In the genomic region with DNA sequence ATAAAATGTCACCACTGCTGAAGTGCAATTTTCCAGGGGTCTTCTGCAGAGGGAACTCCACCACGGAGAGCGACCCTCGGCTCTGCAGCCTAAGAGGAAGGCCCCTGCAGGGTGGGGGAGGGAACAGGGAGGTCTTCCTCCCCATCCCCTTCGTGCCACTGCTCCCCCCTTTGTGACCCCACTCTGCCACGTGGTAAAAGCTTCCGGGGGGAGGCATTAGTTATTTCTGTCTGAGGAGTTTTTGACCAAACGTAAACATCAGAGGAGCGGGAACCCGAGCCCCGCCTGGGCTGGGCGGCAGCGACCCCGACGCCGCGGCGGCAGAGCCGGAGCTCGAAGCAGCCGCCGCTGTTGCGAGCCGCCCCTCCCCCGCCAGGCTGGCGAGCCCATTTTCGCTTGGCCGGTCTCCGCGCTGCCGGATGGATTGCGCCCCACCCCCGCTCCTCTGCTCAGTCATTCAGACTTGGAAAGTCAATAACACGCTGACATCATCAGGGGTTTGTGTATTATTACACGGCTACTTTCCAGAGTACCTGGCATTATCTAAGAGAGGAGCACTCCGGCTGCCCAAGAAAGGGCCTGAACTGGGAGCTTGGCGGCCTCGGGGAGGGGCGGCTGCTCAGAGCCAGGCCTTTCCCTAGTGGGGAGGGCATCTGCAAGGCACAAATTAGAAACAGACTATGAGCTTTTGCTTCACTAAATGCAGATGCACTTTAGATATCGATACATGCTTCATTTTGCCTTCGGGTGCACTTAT, we compare ENCODE assay signal across 8 cellular contexts.
A peak's percentile ranks its signal among the peaks of the same experiment; 100 is the strongest.
DNase-seq lines count a peak whose midpoint lies in the region; ATAC-seq and TF ChIP-seq lines count a peak whose summit lies in the region.

No MANE protein-coding gene starts in this region.

- H3K4me3 Mint-ChIP-seq in activated T-cell treated with anti-CD3 and anti-CD28 coated beads, Interleukin-2, amount 50 U/mL, for 4 hours = peak overlapping the region; percentile 81

- no peaks in the 10 kb centered on the region for H3K27me3 Mint-ChIP-seq in activated T-cell treated with anti-CD3 and anti-CD28 coated beads, Interleukin-2, amount 50 U/mL, for 4 hours (ENCODE audit: low read depth)

- H3K36me3 ChIP-seq in PC-3 (ENCODE audit: low read depth, low read length) = no peaks in the 10 kb centered on the region
- no peaks in the 10 kb centered on the region for H3K36me3 ChIP-seq in esophagus (ENCODE audit: control insufficient read depth in 2 of 2, insufficient read depth in 2 of 2, low read length in 1 of 2)
- H3K36me3 ChIP-seq in muscle layer of colon (ENCODE audit: insufficient read depth, low read length) = no peaks in the 10 kb centered on the region

- H3K79me2 ChIP-seq in PC-3 (ENCODE audit: low read length) = no peaks in the 10 kb centered on the region

- POLR2A ChIA-PET in PC-3 (lab: Charles Lee; ENCODE audit: unreplicated experiment) = interaction anchor here (0.5 to 1.0 kb wide), 2 partner anchors 161 to 162 kb away, joined by 6 to 8 read pairs; a partner anchor contains a TSS

- peak overlapping the region; percentile 52 for H2AFZ ChIP-seq in PC-3 (ENCODE audit: low read length)

- H3K9me3 Mint-ChIP-seq in activated T-cell treated with anti-CD3 and anti-CD28 coated beads, Interleukin-2, amount 50 U/mL, for 4 hours = no peaks in the 10 kb centered on the region

- H3K27ac ChIP-seq in PC-3 (ENCODE audit: low read length) (peak overlapping the region; percentile 95), esophagus (ENCODE audit: low read depth in 2 of 2, low read length in 1 of 2) (peak overlapping the region; percentile 95), muscle layer of colon (ENCODE audit: low read depth, low read length) (peak overlapping the region; percentile 92)

- peak; percentile 87 for DNase-seq in DMS153 treated with DMSO at 0.1 percent for 48 hours (lab: John Stamatoyannopoulos, UW; ENCODE audit: unreplicated experiment)
- peak; percentile 97 for DNase-seq in Jurkat, Clone E6-1 (ENCODE audit: low read depth, low spot score)
- peak; percentile 99 for DNase-seq in PC-3
- peak; percentile 97 for DNase-seq in activated T-cell treated with anti-CD3 and anti-CD28 coated beads, Interleukin-2, amount 50 U/mL, for 4 hours
- peak; percentile 94 to 96 for DNase-seq in stimulated activated CD8-positive, alpha-beta memory T cell treated with anti-CD3 and anti-CD28 coated beads, Interleukin-7, amount 100 ng/mL, for 1 hour (ENCODE audit: low read depth in 2 of 2)

- CTCF ChIA-PET in PC-3 (lab: Charles Lee) = interaction anchor here (0.6 to 1.3 kb wide), 3 partner anchors 161 to 959 kb away, joined by 3 to 10 read pairs (median 3); a partner anchor contains a TSS

- H3K9ac ChIP-seq in PC-3 (ENCODE audit: low read length) (peak overlapping the region; percentile 49; the same call in 1 of the 2 replicates), muscle layer of colon (ENCODE audit: low read length) (peak overlapping the region; percentile 50)

- WGBS in esophagus, 2 donors = 1% methylated on average over 40 of the region's 40 CpGs

- TF ChIP-seq CTCF in PC-3 (conservative IDR thresholded peaks at IDR 0.05; ENCODE audit: low read depth, low read length) = no peak

- peaks cover 45% of the 10 kb centered on the region for H3K4me1 ChIP-seq in PC-3 (ENCODE audit: insufficient read depth, low read length)
- peaks cover 5 to 13% of the 10 kb centered on the region in 2 donors for H3K4me1 ChIP-seq in esophagus (ENCODE audit: control insufficient read depth in 2 of 2, insufficient read depth in 2 of 2, low read length in 1 of 2)
- H3K4me1 ChIP-seq in muscle layer of colon (ENCODE audit: insufficient read depth, low read length) = peaks cover 66% of the 10 kb centered on the region

- no peaks in the 10 kb centered on the region for H3K9me2 ChIP-seq in PC-3 (replicated peaks; ENCODE audit: low read length)

- peaks cover 8% of the 10 kb centered on the region for H3F3A ChIP-seq in PC-3 (ENCODE audit: low read length, unreplicated experiment)

- no peaks in the 10 kb centered on the region for H4K20me1 ChIP-seq in PC-3 (ENCODE audit: low read length)

- no peaks in the 10 kb centered on the region for H3K27me3 ChIP-seq in PC-3 (ENCODE audit: low read length)
- no peaks in the 10 kb centered on the region for H3K27me3 ChIP-seq in esophagus (ENCODE audit: control insufficient read depth in 1 of 2, insufficient read depth in 2 of 2, low read length in 2 of 2)
- H3K27me3 ChIP-seq in muscle layer of colon (ENCODE audit: control insufficient read depth in 1 of 2, insufficient read depth in 2 of 2, low read length in 2 of 2) = no peaks in the 10 kb centered on the region

- H3K36me3 Mint-ChIP-seq in activated T-cell treated with anti-CD3 and anti-CD28 coated beads, Interleukin-2, amount 50 U/mL, for 4 hours (ENCODE audit: insufficient read depth) = no peaks in the 10 kb centered on the region

- peak overlapping the region; percentile 61 for H3K4me3 ChIP-seq in Jurkat, Clone E6-1 (ENCODE audit: low read length)
- H3K4me3 ChIP-seq in PC-3 (ENCODE audit: low read length) = peak overlapping the region; percentile 53
- H3K4me3 ChIP-seq in esophagus (ENCODE audit: low read depth in 1 of 2, low read length in 2 of 2) = peak overlapping the region; percentile 34
- H3K4me3 ChIP-seq in muscle layer of colon (ENCODE audit: low read depth in 1 of 2, low read length in 2 of 2) = peak overlapping the region; percentile 36 to 59

- H3K9me3 ChIP-seq in PC-3 (ENCODE audit: low read length) (no peaks in the 10 kb centered on the region), esophagus (ENCODE audit: control insufficient read depth in 2 of 2, insufficient read depth in 1 of 2, low read depth in 1 of 2, low read length in 1 of 2) (no peaks in the 10 kb centered on the region), muscle layer of colon (ENCODE audit: low read length) (no peaks in the 10 kb centered on the region)

- H3K4me1 Mint-ChIP-seq in activated T-cell treated with anti-CD3 and anti-CD28 coated beads, Interleukin-2, amount 50 U/mL, for 4 hours (ENCODE audit: low read depth) = peaks cover 56% of the 10 kb centered on the region

- H3K4me2 ChIP-seq in PC-3 (ENCODE audit: low read length) = peak overlapping the region; percentile 84

- intact Hi-C loops in PC-3 (cut with micrococcal nuclease) = loop anchor here (1.0 to 5.0 kb wide), 11 partner anchors 73 to 1025 kb away; no protein-coding TSS in a partner anchor

- ATAC-seq in GM21717 (IDR thresholded peaks at IDR 0.05; ENCODE audit: unreplicated experiment) = peak; percentile 79
- ATAC-seq in PC-3 = peak; percentile 59
- ATAC-seq in activated T-cell treated with anti-CD3 and anti-CD28 coated beads, Interleukin-2, amount 50 U/mL, for 4 hours = peak; percentile 81 to 84

- no TSS peak for BruUV-seq in PC-3 (replicated peaks; lab: Mats Ljungman, UMichigan)

Comparison
In these comparisons a context has a peak if more than half of its experiments do, and no peak if none do; other contexts are left out.
1. Peak in every context shown above with its lines: DNase-seq, ATAC-seq, H3K4me3 ChIP-seq and H3K27ac ChIP-seq.